ENCODE assay signal across 23 cellular contexts in genomic region chr18:62948788-62949187, GRCh38.
"Had no signal": no experiment of that assay in that cellular context is flagged by ENCODE, and none has a peak within 500 bp of the region (broad histone marks: within the 10 kb centered on the region; RNA-seq: fewer than 3 reads in every experiment).

No MANE protein-coding gene starts in this region.

- H3K27ac ChIP-seq: heart right ventricle, hepatocyte, left lung, lower lobe of right lung, right atrium auricular region, right lobe of liver, testis, thyroid gland, transverse colon, upper lobe of left lung, vagina had no signal

- H3K36me3 ChIP-seq: right atrium auricular region had no signal

- H3K27me3 ChIP-seq: heart right ventricle, hepatocyte, left lung, right atrium auricular region, right lobe of liver, testis, thyroid gland, transverse colon, upper lobe of left lung, vagina had no signal

- FAIRE-seq: kidney had no signal

- DNase-seq: heart right ventricle; kidney; left colon; left lung; lower lobe of right lung; mammary epithelial cell; mesenchymal stem cell; naive thymus-derived CD8-positive, alpha-beta T cell; occipital lobe; right lobe of liver; stimulated activated CD4-positive, alpha-beta T cell treated with anti-CD3 and anti-CD28 coated beads, Interleukin-12 subunit alpha, Interleukin-12 subunit beta, amount 100 ng/mL, for 4 hours; stimulated activated CD4-positive, alpha-beta T cell treated with anti-CD3 and anti-CD28 coated beads, Interleukin-4, amount 100 ng/mL, for 4 hours; stimulated activated CD8-positive, alpha-beta memory T cell treated with anti-CD3 and anti-CD28 coated beads, Interleukin-4, amount 100 ng/mL, for 48 hours; stimulated activated naive CD4-positive, alpha-beta T cell treated with Interleukin-2 at 50 U/mL for 16 hours; stimulated activated naive CD8-positive, alpha-beta T cell treated with anti-CD3 and anti-CD28 coated beads, Interleukin-15, amount 100 ng/mL, for 72 hours; substantia nigra; testis; thyroid gland; transverse colon; upper lobe of left lung had no signal

- H3K4me1 ChIP-seq: right atrium auricular region, right lobe of liver, testis, thyroid gland, transverse colon, vagina had no signal

- H3K9me3 ChIP-seq: heart right ventricle, left lung, lower lobe of right lung, right atrium auricular region, right lobe of liver, testis, thyroid gland, transverse colon, upper lobe of left lung, vagina had no signal

- H3K4me3 ChIP-seq: heart right ventricle, hepatocyte, left lung, lower lobe of right lung, right atrium auricular region, right lobe of liver, testis, thyroid gland, transverse colon, upper lobe of left lung, vagina had no signal
